In genomic region chr1:157153743-157154142, GRCh38 we compare ENCODE assay signal across 2 cellular contexts.
TF ChIP-seq lines count a peak whose summit lies in the region.

No MANE protein-coding gene starts in this region.

TF ChIP-seq in liver, 16 proteins besides CTCF, POLR2A, EP300 and RAD21:
- TF ChIP-seq TAF1 (conservative IDR thresholded peaks at IDR 0.05): no peak
- TF ChIP-seq RXRA (IDR thresholded peaks at IDR 0.05): peak; percentile 46 to 55

TF ChIP-seq in HepG2, 621 proteins besides CTCF, POLR2A, EP300 and RAD21:
- no peak for TF ChIP-seq ZNF292 (CRISPR knock-in tag; IDR thresholded peaks at IDR 0.05; ENCODE audit: borderline replicate concordance, low read depth)
- no peak for TF ChIP-seq HOMEZ (CRISPR knock-in tag; IDR thresholded peaks at IDR 0.05; ENCODE audit: low read depth)
- no peak for TF ChIP-seq ZNF121 (CRISPR knock-in tag; IDR thresholded peaks at IDR 0.05)
- TF ChIP-seq ZNF660 (CRISPR knock-in tag; IDR thresholded peaks at IDR 0.05; ENCODE audit: borderline replicate concordance, low read depth): no peak
TF ChIP-seq in HepG2: peak in this region for 0.
